In genomic region chr20:51562334-51563140, GRCh38 we compare ENCODE assay signal across 8 cellular contexts. TPM values are rescaled to one million over a fixed set of nuclear protein-coding genes. Genes with fewer than 3 reads are reported as not detected.
DNase-seq lines count a peak whose midpoint lies in the region; ATAC-seq lines count a peak whose summit lies in the region.

No MANE protein-coding gene starts in this region.

- H3K4me3 Mint-ChIP-seq in central memory CD8-positive, alpha-beta T cell = peak overlapping the region; percentile 68
- H3K4me3 Mint-ChIP-seq in immature natural killer cell = peak overlapping the region; percentile 57 to 82 (median 73)

- H3K4me1 Mint-ChIP-seq in central memory CD8-positive, alpha-beta T cell = peaks cover 11% of the 10 kb centered on the region
- H3K4me1 Mint-ChIP-seq in immature natural killer cell = peaks cover 29 to 35% of the 10 kb centered on the region in 2 donors

- H3K36me3 Mint-ChIP-seq in central memory CD8-positive, alpha-beta T cell (ENCODE audit: insufficient read depth) = no peaks in the 10 kb centered on the region
- no peaks in the 10 kb centered on the region for H3K36me3 Mint-ChIP-seq in immature natural killer cell

- no peak overlapping the region for H3K9ac ChIP-seq in SK-N-MC (ENCODE audit: insufficient read length)

- H3K27me3 Mint-ChIP-seq in central memory CD8-positive, alpha-beta T cell = peaks cover 47% of the 10 kb centered on the region
- peaks cover 19 to 31% (median 28%) of the 10 kb centered on the region in 3 donors for H3K27me3 Mint-ChIP-seq in immature natural killer cell (ENCODE audit: low read depth in 3 of 3)

- no peak overlapping the region for H3K27ac Mint-ChIP-seq in central memory CD8-positive, alpha-beta T cell (ENCODE audit: low read depth)
- no peak overlapping the region for H3K27ac Mint-ChIP-seq in immature natural killer cell

- DNase-seq in AG08396 (ENCODE audit: low spot score) = peak; percentile 88
- peak; percentile 83 for DNase-seq in H4 (ENCODE audit: low spot score)
- no peak for DNase-seq in SK-N-MC (ENCODE audit: low read depth, low spot score)
- no peak for DNase-seq in central memory CD8-positive, alpha-beta T cell (ENCODE audit: low spot score in 2 of 2)
- DNase-seq in immature natural killer cell = peak in 1 of 3 donors; percentile 16
- DNase-seq in sciatic nerve (ENCODE audit: low spot score) = peak; percentile 93

- no peak overlapping the region for H3K27ac ChIP-seq in SK-N-MC

- intact Hi-C loops in sciatic nerve (cut with DNase I) = no loop called here

- H3K9me3 Mint-ChIP-seq in central memory CD8-positive, alpha-beta T cell = no peaks in the 10 kb centered on the region
- H3K9me3 Mint-ChIP-seq in immature natural killer cell = peaks cover 0 to 4% (median 0%) of the 10 kb centered on the region in 6 donors

- H3K36me3 ChIP-seq in SK-N-MC (ENCODE audit: insufficient read depth, low read length) = no peaks in the 10 kb centered on the region

- peak; percentile 56 for ATAC-seq in central memory CD8-positive, alpha-beta T cell (replicated peaks; ENCODE audit: extremely low read depth, poor library complexity, severe bottlenecking)
- peak; percentile 90 for ATAC-seq in sciatic nerve
- no peak for ATAC-seq in GM18517 (IDR thresholded peaks at IDR 0.05; ENCODE audit: unreplicated experiment)
- ATAC-seq in HG02763 (IDR thresholded peaks at IDR 0.05; ENCODE audit: unreplicated experiment) = no peak

- no peaks in the 10 kb centered on the region for H3K9me3 ChIP-seq in SK-N-MC (ENCODE audit: low read depth, low read length)

- peak overlapping the region; percentile 61 for H3K4me3 ChIP-seq in SK-N-MC

RNA-seq across cellular contexts. Expression of gene NFATC2, which starts 20.0 kb away (rescaled TPM):
- 0.08 and 0.23 TPM in 2 replicates for total RNA-seq in H4 (2014; rRNA removed; shearing (Covaris generic))
- 100 to 1,000 TPM in 1 of 3 donors, 10 to 100 TPM in 2; 14.5 to 101 (median 21.3) TPM for polyA plus RNA-seq in immature natural killer cell
- 11.0 TPM for total RNA-seq in sciatic nerve

Comparison
In these comparisons a context has a peak if more than half of its experiments do, and no peak if none do; other contexts are left out.
1. DNase-seq: peak in AG08396 (single experiment), H4 (single experiment) and sciatic nerve (single experiment); none in SK-N-MC (single experiment) and central memory CD8-positive, alpha-beta T cell (0 of 2).
2. ATAC-seq: peak in central memory CD8-positive, alpha-beta T cell (single experiment) and sciatic nerve (single experiment); none in GM18517 (single experiment) and HG02763 (single experiment).